In the genomic region with DNA sequence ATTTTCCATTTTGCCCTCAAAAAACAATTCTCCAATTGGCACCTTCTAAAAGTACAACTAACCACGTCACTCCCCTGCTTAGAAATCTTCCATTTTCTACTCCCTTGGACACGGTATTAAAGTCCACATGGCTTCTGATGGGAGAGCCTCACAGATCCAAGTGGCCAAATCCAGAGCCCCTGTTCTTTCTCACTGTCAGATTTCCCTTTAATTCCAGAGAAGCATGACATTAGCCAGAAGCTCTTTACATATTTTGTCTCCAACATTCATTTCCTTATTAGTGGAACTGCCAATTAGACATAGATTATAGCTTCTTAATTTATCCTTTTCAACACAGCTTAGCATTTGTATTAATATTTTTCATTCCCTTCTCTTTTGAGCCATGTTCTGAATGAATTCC, we compare ENCODE assay signal across 14 cellular contexts.
DNase-seq lines count a peak whose midpoint lies in the region; ATAC-seq and TF ChIP-seq lines count a peak whose summit lies in the region.
"Had no signal": no experiment of that assay in that cellular context is flagged by ENCODE, and none has a peak within 500 bp of the region (broad histone marks: within the 10 kb centered on the region; RNA-seq: fewer than 3 reads in every experiment).

No MANE protein-coding gene starts in this region.

- no peak overlapping the region for H4K91ac ChIP-seq in trophoblast cell (ENCODE audit: low read depth, low read length)

- peaks cover 66% of the 10 kb centered on the region for H3K36me3 Mint-ChIP-seq in CD4-positive, CD25-positive, alpha-beta regulatory T cell
- H3K36me3 Mint-ChIP-seq in CD4-positive, alpha-beta memory T cell = peaks cover 46 to 64% of the 10 kb centered on the region in 2 donors
- peaks cover 18% of the 10 kb centered on the region for H3K36me3 Mint-ChIP-seq in T-helper 17 cell (ENCODE audit: low read depth)

- H3K9me3 Mint-ChIP-seq in CD4-positive, CD25-positive, alpha-beta regulatory T cell = peaks cover 0 to 1% (median 0%) of the 10 kb centered on the region in 7 donors
- peaks cover 0 to 2% (median 0%) of the 10 kb centered on the region in 8 donors for H3K9me3 Mint-ChIP-seq in CD4-positive, alpha-beta memory T cell

- TF ChIP-seq CTCF in left lung (IDR thresholded peaks at IDR 0.05) = no peak

- no peak overlapping the region for H3K4me3 ChIP-seq in CD4-positive, CD25-positive, alpha-beta regulatory T cell (ENCODE audit: low read depth, low read length)
- no peak overlapping the region for H3K4me3 ChIP-seq in CD4-positive, alpha-beta memory T cell (ENCODE audit: low read length in 2 of 2)
- H3K4me3 ChIP-seq in trophoblast cell (ENCODE audit: low read depth, low read length) = no peak overlapping the region
- no peak overlapping the region for H3K4me3 ChIP-seq in left lung
- H3K4me3 ChIP-seq: GM12878, GM23248 had no signal

- no CpG with 5 or more reads among the region's 2 CpGs for WGBS in trophoblast cell (ENCODE audit: extremely low coverage, insufficient coverage, insufficient read length)

- no peak overlapping the region for H2BK12ac ChIP-seq in trophoblast cell (ENCODE audit: low read length)

- H3K79me1 ChIP-seq in trophoblast cell (ENCODE audit: low read length) = peaks cover 22% of the 10 kb centered on the region

- POLR2A ChIA-PET in CD4-positive, alpha-beta memory T cell (lab: Charles Lee; ENCODE audit: partially characterized antibody) = no interaction called here

- no peak overlapping the region for H3K9ac ChIP-seq in trophoblast cell (ENCODE audit: low read length)
- H3K9ac ChIP-seq: GM23248 had no signal

- no peak overlapping the region for H4K12ac ChIP-seq in trophoblast cell (ENCODE audit: low read depth, low read length)

- CTCF ChIA-PET in CD4-positive, alpha-beta memory T cell (lab: Charles Lee; ENCODE audit: partially characterized antibody) = no interaction called here

- peaks cover 2% of the 10 kb centered on the region for H3K79me2 ChIP-seq in trophoblast cell (ENCODE audit: control insufficient read depth, insufficient read depth, low read length, poor library complexity)

- no peak overlapping the region for H3K4ac ChIP-seq in trophoblast cell (ENCODE audit: low read depth, low read length)

- no peaks in the 10 kb centered on the region for H3K27me3 ChIP-seq in CD4-positive, CD25-positive, alpha-beta regulatory T cell (ENCODE audit: control insufficient read depth, insufficient read depth, low read length)
- no peaks in the 10 kb centered on the region for H3K27me3 ChIP-seq in CD4-positive, alpha-beta memory T cell (ENCODE audit: insufficient read depth, low read length)
- H3K27me3 ChIP-seq in trophoblast cell (ENCODE audit: insufficient read depth, low read length) (no peaks in the 10 kb centered on the region), left lung (no peaks in the 10 kb centered on the region)
- H3K27me3 ChIP-seq: BE2C had no signal

- H2AFZ ChIP-seq in trophoblast cell (ENCODE audit: insufficient read depth, low read length, poor library complexity) = no peak overlapping the region
- H2AFZ ChIP-seq: GM23248 had no signal

- no peak for ATAC-seq in CD4-positive, CD25-positive, alpha-beta regulatory T cell (ENCODE audit: low read depth in 2 of 2)
- ATAC-seq in T-helper 17 cell (no peak), left lung (no peak)
- ATAC-seq: GM12878 had no signal

- peak overlapping the region; percentile 33 for H3K14ac ChIP-seq in trophoblast cell (ENCODE audit: low read length)

- H3K23ac ChIP-seq in trophoblast cell (ENCODE audit: low read length) = no peak overlapping the region

- no peaks in the 10 kb centered on the region for H3K27me3 Mint-ChIP-seq in CD4-positive, CD25-positive, alpha-beta regulatory T cell
- H3K27me3 Mint-ChIP-seq in CD4-positive, alpha-beta memory T cell = no peaks in the 10 kb centered on the region
- H3K27me3 Mint-ChIP-seq in T-helper 17 cell = no peaks in the 10 kb centered on the region

- no peak overlapping the region for H2BK120ac ChIP-seq in trophoblast cell (ENCODE audit: insufficient read depth, low read length, poor library complexity)

- no peak overlapping the region for H3K27ac ChIP-seq in CD4-positive, CD25-positive, alpha-beta regulatory T cell (ENCODE audit: insufficient read depth, low read length, poor library complexity, severe bottlenecking)
- no peak overlapping the region for H3K27ac ChIP-seq in CD4-positive, alpha-beta memory T cell (ENCODE audit: low read depth, low read length)
- peak overlapping the region; percentile 33 for H3K27ac ChIP-seq in trophoblast cell (ENCODE audit: low read depth, low read length)
- H3K27ac ChIP-seq in left lung = no peak overlapping the region
- H3K27ac ChIP-seq: C4-2B, GM23248, HL-60 had no signal

- H3K9me3 ChIP-seq in CD4-positive, CD25-positive, alpha-beta regulatory T cell (ENCODE audit: control insufficient read depth in 2 of 2, low read length in 2 of 2) = no peaks in the 10 kb centered on the region
- no peaks in the 10 kb centered on the region for H3K9me3 ChIP-seq in CD4-positive, alpha-beta memory T cell (ENCODE audit: control insufficient read depth in 1 of 2, low read length in 2 of 2)
- H3K9me3 ChIP-seq in T-helper 17 cell (ENCODE audit: control insufficient read depth, low read length, poor library complexity, severe bottlenecking) = no peaks in the 10 kb centered on the region
- H3K9me3 ChIP-seq in trophoblast cell (ENCODE audit: insufficient read depth, low read depth, low read length) = no peaks in the 10 kb centered on the region
- H3K9me3 ChIP-seq in left lung = no peaks in the 10 kb centered on the region
- H3K9me3 ChIP-seq: BE2C had no signal

- H3K27ac Mint-ChIP-seq in CD4-positive, CD25-positive, alpha-beta regulatory T cell = peak overlapping the region in 2 of 3 donors; percentile 25 to 28
- peak overlapping the region in 5 of 7 donors; percentile 2 to 65 (median 54) for H3K27ac Mint-ChIP-seq in CD4-positive, alpha-beta memory T cell
- H3K27ac Mint-ChIP-seq in T-helper 17 cell = peak overlapping the region; percentile 53

- intact Hi-C loops in CD4-positive, alpha-beta memory T cell (cut with micrococcal nuclease) = no loop called here
- intact Hi-C loops in head of caudate nucleus (cut with DNase I) = no loop called here
- intact Hi-C loops in left lung (cut with DNase I) = no loop called here

- peaks cover 32 to 82% (median 69%) of the 10 kb centered on the region in 4 donors for H3K4me1 Mint-ChIP-seq in CD4-positive, CD25-positive, alpha-beta regulatory T cell
- H3K4me1 Mint-ChIP-seq in CD4-positive, alpha-beta memory T cell = peaks cover 40 to 62% (median 53%) of the 10 kb centered on the region in 4 donors
- peaks cover 49% of the 10 kb centered on the region for H3K4me1 Mint-ChIP-seq in T-helper 17 cell

- H3K4me3 Mint-ChIP-seq in CD4-positive, CD25-positive, alpha-beta regulatory T cell = no peak overlapping the region
- no peak overlapping the region for H3K4me3 Mint-ChIP-seq in CD4-positive, alpha-beta memory T cell
- no peak overlapping the region for H3K4me3 Mint-ChIP-seq in T-helper 17 cell

- H3K4me1 ChIP-seq in CD4-positive, CD25-positive, alpha-beta regulatory T cell (ENCODE audit: control insufficient read depth, insufficient read depth, low read length, poor library complexity, severe bottlenecking) = no peaks in the 10 kb centered on the region
- peaks cover 13% of the 10 kb centered on the region for H3K4me1 ChIP-seq in CD4-positive, alpha-beta memory T cell (ENCODE audit: insufficient read depth, low read length)
- H3K4me1 ChIP-seq in trophoblast cell (ENCODE audit: control insufficient read depth in 1 of 2, insufficient read depth in 2 of 2, low read length in 2 of 2) = peaks cover 9 to 13% of the 10 kb centered on the region in 2 experiments
- H3K4me1 ChIP-seq in left lung = peaks cover 0 to 24% of the 10 kb centered on the region in 2 donors

- peak overlapping the region; percentile 63 for H2BK5ac ChIP-seq in trophoblast cell (ENCODE audit: low read depth, low read length, poor library complexity)

- H3K4me2 ChIP-seq in trophoblast cell (ENCODE audit: low read length) = no peak overlapping the region

- H4K8ac ChIP-seq in trophoblast cell (ENCODE audit: low read depth, low read length) = no peak overlapping the region

- no peak overlapping the region for H3K18ac ChIP-seq in trophoblast cell (ENCODE audit: low read length)

- peaks cover 24% of the 10 kb centered on the region for H3K36me3 ChIP-seq in CD4-positive, CD25-positive, alpha-beta regulatory T cell (ENCODE audit: control insufficient read depth, insufficient read depth, low read length)
- peaks cover 5% of the 10 kb centered on the region for H3K36me3 ChIP-seq in CD4-positive, alpha-beta memory T cell (ENCODE audit: insufficient read depth, low read length)
- peaks cover 3 to 10% of the 10 kb centered on the region in 2 experiments for H3K36me3 ChIP-seq in trophoblast cell (ENCODE audit: control insufficient read depth in 1 of 2, insufficient read depth in 2 of 2, low read length in 2 of 2)
- H3K36me3 ChIP-seq in left lung = no peaks in the 10 kb centered on the region
- H3K36me3 ChIP-seq: BE2C had no signal

- DNase-seq in CD4-positive, CD25-positive, alpha-beta regulatory T cell = no peak
- no peak for DNase-seq in CD4-positive, alpha-beta memory T cell
- no peak for DNase-seq in T-helper 17 cell
- no peak for DNase-seq in trophoblast cell
- no peak for DNase-seq in head of caudate nucleus
- DNase-seq in left lung = no peak
- DNase-seq in iPS-NIHi11 (ENCODE audit: low spot score) = no peak
- DNase-seq: BE2C, Calu3, DMS79, GM23248 had no signal

- no peak overlapping the region for H2AK5ac ChIP-seq in trophoblast cell (ENCODE audit: low read length)
